Comparison of ENCODE assay signal across 22 cellular contexts in genomic region chr20:15814903-15815302, GRCh38.
DNase-seq lines count a peak whose midpoint lies in the region; ATAC-seq and TF ChIP-seq lines count a peak whose summit lies in the region.
"Had no signal": no experiment of that assay in that cellular context is flagged by ENCODE, and none has a peak within 500 bp of the region (broad histone marks: within the 10 kb centered on the region; RNA-seq: fewer than 3 reads in every experiment).

No MANE protein-coding gene starts in this region.

- H3K9me2 ChIP-seq in GM23248 (ENCODE audit: insufficient read depth) = no peaks in the 10 kb centered on the region
- H3K9me2 ChIP-seq in SK-N-SH = no peaks in the 10 kb centered on the region

- no peak overlapping the region for H3K4me3 ChIP-seq in GM23248
- no peak overlapping the region for H3K4me3 ChIP-seq in SK-N-SH (ENCODE audit: low read depth in 2 of 2, low read length in 1 of 2)
- no peak overlapping the region for H3K4me3 ChIP-seq in fibroblast of mammary gland (ENCODE audit: control insufficient read depth, low read depth, low read length)
- H3K4me3 ChIP-seq: ascending aorta; BLaER1 treated with 17β-estradiol and CSF1 and Interleukin-3, amounts not matched to agents 10 nM and 100 nM; pancreas; SJSA1; skin epidermis had no signal

- TF ChIP-seq RAD21 in SK-N-SH (IDR thresholded peaks at IDR 0.05; ENCODE audit: low read length) = no peak

- H3K9ac ChIP-seq in GM23248 (no peak overlapping the region), SK-N-SH (no peak overlapping the region)
- H3K9ac ChIP-seq: BLaER1 treated with 17β-estradiol and CSF1 and Interleukin-3, amounts not matched to agents 10 nM and 100 nM had no signal

- H4K20me1 ChIP-seq in GM23248 (ENCODE audit: insufficient read depth) (no peaks in the 10 kb centered on the region), SK-N-SH (ENCODE audit: insufficient read depth) (no peaks in the 10 kb centered on the region)
- H4K20me1 ChIP-seq: BLaER1 treated with 17β-estradiol and CSF1 and Interleukin-3, amounts not matched to agents 10 nM and 100 nM had no signal

- TF ChIP-seq EP300 in SK-N-SH (IDR thresholded peaks at IDR 0.05; ENCODE audit: borderline replicate concordance in 1 of 2, low read depth in 1 of 2, low read length in 1 of 2) = peak in 1 of 2 experiments; percentile 25; a peak in 1 of 4 replicates

- peaks cover 6% of the 10 kb centered on the region for H3K4me1 ChIP-seq in GM23248 (ENCODE audit: insufficient read depth)
- H3K4me1 ChIP-seq in SK-N-SH (ENCODE audit: control insufficient read depth in 1 of 2, insufficient read depth in 2 of 2, low read depth in 1 of 2, low read length in 1 of 2) = no peaks in the 10 kb centered on the region
- H3K4me1 ChIP-seq: ascending aorta; BLaER1 treated with 17β-estradiol and CSF1 and Interleukin-3, amounts not matched to agents 10 nM and 100 nM; SJSA1 had no signal

- in situ Hi-C loops in GM23248 (cut with MboI) = no loop called here

- DNase-seq in GM23248 (peak; percentile 65), SK-N-SH (no peak), fibroblast of mammary gland (ENCODE audit: low read depth) (peak; percentile 42), renal cortical epithelial cell (ENCODE audit: low read depth) (peak; percentile 49), DMS 273 treated with DMSO at 0.1 percent for 48 hours (lab: John Stamatoyannopoulos, UW) (no peak), Kasumi-1 (lab: John Stamatoyannopoulos, UW) (no peak), posterior cingulate gyrus (no peak)
- DNase-seq: activated B cell treated with CpG ODN at 0.5 μM for 24 hours; activated CD8-positive, alpha-beta T cell treated with anti-CD3 and anti-CD28 coated beads for 36 hours; activated naive CD4-positive, alpha-beta T cell treated with Interleukin-2 at 50 U/mL for 16 hours; activated T-cell treated with anti-CD3 and anti-CD28 coated beads, Interleukin-2, amount 50 U/mL, for 1 hour; foreskin melanocyte; naive thymus-derived CD8-positive, alpha-beta T cell; NCI-H748 treated with DMSO at 0.1 percent for 48 hours; pancreas; stimulated activated CD4-positive, alpha-beta T cell treated with anti-CD3 and anti-CD28 coated beads, Interleukin-2, amount 100 ng/mL, for 48 hours; stimulated activated naive CD8-positive, alpha-beta T cell treated with anti-CD3 and anti-CD28 coated beads, Interleukin-15, amount 100 ng/mL, for 72 hours had no signal

- no peaks in the 10 kb centered on the region for H3K27me3 ChIP-seq in GM23248 (replicated peaks; ENCODE audit: insufficient read depth)
- H3K27me3 ChIP-seq in SK-N-SH (ENCODE audit: insufficient read depth) = no peaks in the 10 kb centered on the region
- H3K27me3 ChIP-seq: ascending aorta; BLaER1 treated with 17β-estradiol and CSF1 and Interleukin-3, amounts not matched to agents 10 nM and 100 nM; pancreas; SJSA1 had no signal

- no peaks in the 10 kb centered on the region for H3K9me3 ChIP-seq in GM23248 (ENCODE audit: low read depth)
- no peaks in the 10 kb centered on the region for H3K9me3 ChIP-seq in SK-N-SH
- H3K9me3 ChIP-seq: ascending aorta; BLaER1 treated with 17β-estradiol and CSF1 and Interleukin-3, amounts not matched to agents 10 nM and 100 nM; pancreas had no signal

- H3F3A ChIP-seq in GM23248 (ENCODE audit: insufficient read depth) (0 out of 2 replicates have a peak, but pooled peaks cover 4% of the 10 kb centered on the region), SK-N-SH (replicated peaks; ENCODE audit: insufficient read depth) (peaks cover 7% of the 10 kb centered on the region)

- TF ChIP-seq CTCF in SK-N-SH (IDR thresholded peaks at IDR 0.05) (no peak), fibroblast of mammary gland (conservative IDR thresholded peaks at IDR 0.05; ENCODE audit: control insufficient read depth, insufficient read depth, low read depth, low read length) (no peak)

- intact Hi-C loops in posterior cingulate gyrus (cut with DNase I) = no loop called here

- POLR2A ChIA-PET in SK-N-SH (lab: Yijun Ruan, JAX) = no interaction called here

- H2AFZ ChIP-seq in GM23248 = no peak overlapping the region
- no peak overlapping the region for H2AFZ ChIP-seq in SK-N-SH (ENCODE audit: low read depth)

- no peaks in the 10 kb centered on the region for H3K36me3 ChIP-seq in GM23248 (ENCODE audit: low read depth)
- H3K36me3 ChIP-seq in SK-N-SH (replicated peaks in 1 of 2; ENCODE audit: control insufficient read depth in 1 of 2, insufficient read depth in 2 of 2, low read length in 1 of 2) = no peaks in the 10 kb centered on the region
- H3K36me3 ChIP-seq: ascending aorta; BLaER1 treated with 17β-estradiol and CSF1 and Interleukin-3, amounts not matched to agents 10 nM and 100 nM; pancreas; SJSA1 had no signal

- 0 to 6% methylated on average over 2 of the region's 2 CpGs for WGBS in GM23248 (ENCODE audit: low coverage in 1 of 2, low lambda C conversion rate in 2 of 2, missing lambda C conversion rate in 2 of 2), 2 experiments
- WGBS in SK-N-SH (ENCODE audit: low lambda C conversion rate) = 3% methylated on average over 2 of the region's 2 CpGs

- CTCF ChIA-PET in SK-N-SH (lab: Yijun Ruan, JAX) = interaction anchor here (0.6 kb wide), 1 partner anchor 545 kb away, joined by 3 read pairs; no protein-coding TSS in a partner anchor

- H3K4me2 ChIP-seq in GM23248 (ENCODE audit: unreplicated experiment) (peak overlapping the region; percentile 44), SK-N-SH (peak overlapping the region; percentile 27; the same call in 1 of the 2 replicates)
- H3K4me2 ChIP-seq: BLaER1 treated with 17β-estradiol and CSF1 and Interleukin-3, amounts not matched to agents 10 nM and 100 nM had no signal

- no peaks in the 10 kb centered on the region for H3K79me2 ChIP-seq in GM23248 (ENCODE audit: insufficient read depth)
- no peaks in the 10 kb centered on the region for H3K79me2 ChIP-seq in SK-N-SH (ENCODE audit: insufficient read depth)

- H3K27ac ChIP-seq in GM23248 (no peak overlapping the region), SK-N-SH (ENCODE audit: low read depth in 2 of 2, low read length in 1 of 2) (peak overlapping the region in 1 of 2 experiments; percentile 5; a peak in 1 of 4 replicates)
- H3K27ac ChIP-seq: ascending aorta; BLaER1 treated with 17β-estradiol and CSF1 and Interleukin-3, amounts not matched to agents 10 nM and 100 nM; pancreas; SJSA1; skin epidermis had no signal

- ATAC-seq in HG03159 (IDR thresholded peaks at IDR 0.05; ENCODE audit: unreplicated experiment) = no peak
- ATAC-seq: activated CD8-positive, alpha-beta T cell treated with anti-CD3 and anti-CD28 coated beads for 36 hours; naive thymus-derived CD8-positive, alpha-beta T cell; stimulated activated naive CD8-positive, alpha-beta T cell treated with anti-CD3 and anti-CD28 coated beads, Interleukin-15, amount 100 ng/mL, for 72 hours had no signal

TF ChIP-seq in SK-N-SH, 30 proteins besides CTCF, POLR2A, EP300 and RAD21:
- no peak for TF ChIP-seq FOXJ3 (CRISPR knock-in tag; IDR thresholded peaks at IDR 0.05)
- TF ChIP-seq, protein P1, sequence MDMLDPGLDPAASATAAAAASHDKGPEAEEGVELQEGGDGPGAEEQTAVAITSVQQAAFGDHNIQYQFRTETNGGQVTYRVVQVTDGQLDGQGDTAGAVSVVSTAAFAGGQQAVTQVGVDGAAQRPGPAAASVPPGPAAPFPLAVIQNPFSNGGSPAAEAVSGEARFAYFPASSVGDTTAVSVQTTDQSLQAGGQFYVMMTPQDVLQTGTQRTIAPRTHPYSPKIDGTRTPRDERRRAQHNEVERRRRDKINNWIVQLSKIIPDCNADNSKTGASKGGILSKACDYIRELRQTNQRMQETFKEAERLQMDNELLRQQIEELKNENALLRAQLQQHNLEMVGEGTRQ (IDR thresholded peaks at IDR 0.05; ENCODE audit: borderline replicate concordance, low read depth, low read length) = no peak
- peak; percentile 88 for TF ChIP-seq TCF12 (IDR thresholded peaks at IDR 0.05)
- TF ChIP-seq FOSL2 (IDR thresholded peaks at IDR 0.05; ENCODE audit: borderline replicate concordance, low read depth) = peak; percentile 65; the same call in 1 of the 2 replicates
- TF ChIP-seq NFIC (IDR thresholded peaks at IDR 0.05; ENCODE audit: borderline replicate concordance) = peak; percentile 67
- TF ChIP-seq, protein P2, sequence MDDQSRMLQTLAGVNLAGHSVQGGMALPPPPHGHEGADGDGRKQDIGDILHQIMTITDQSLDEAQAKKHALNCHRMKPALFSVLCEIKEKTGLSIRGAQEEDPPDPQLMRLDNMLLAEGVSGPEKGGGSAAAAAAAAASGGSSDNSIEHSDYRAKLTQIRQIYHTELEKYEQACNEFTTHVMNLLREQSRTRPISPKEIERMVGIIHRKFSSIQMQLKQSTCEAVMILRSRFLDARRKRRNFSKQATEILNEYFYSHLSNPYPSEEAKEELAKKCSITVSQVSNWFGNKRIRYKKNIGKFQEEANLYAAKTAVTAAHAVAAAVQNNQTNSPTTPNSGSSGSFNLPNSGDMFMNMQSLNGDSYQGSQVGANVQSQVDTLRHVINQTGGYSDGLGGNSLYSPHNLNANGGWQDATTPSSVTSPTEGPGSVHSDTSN (IDR thresholded peaks at IDR 0.05) = peak; percentile 57; the same call in 1 of the 2 replicates
- peak; percentile 73 for TF ChIP-seq JUND (IDR thresholded peaks at IDR 0.05)

Comparison
In these comparisons a context has a peak if more than half of its experiments do, and no peak if none do; other contexts are left out.
1. DNase-seq: peak in GM23248 (single experiment), fibroblast of mammary gland (single experiment) and renal cortical epithelial cell (single experiment); none in SK-N-SH (single experiment), DMS 273 treated with DMSO at 0.1 percent for 48 hours (single experiment), Kasumi-1 (0 of 2) and posterior cingulate gyrus (0 of 10).